In the genomic region with DNA sequence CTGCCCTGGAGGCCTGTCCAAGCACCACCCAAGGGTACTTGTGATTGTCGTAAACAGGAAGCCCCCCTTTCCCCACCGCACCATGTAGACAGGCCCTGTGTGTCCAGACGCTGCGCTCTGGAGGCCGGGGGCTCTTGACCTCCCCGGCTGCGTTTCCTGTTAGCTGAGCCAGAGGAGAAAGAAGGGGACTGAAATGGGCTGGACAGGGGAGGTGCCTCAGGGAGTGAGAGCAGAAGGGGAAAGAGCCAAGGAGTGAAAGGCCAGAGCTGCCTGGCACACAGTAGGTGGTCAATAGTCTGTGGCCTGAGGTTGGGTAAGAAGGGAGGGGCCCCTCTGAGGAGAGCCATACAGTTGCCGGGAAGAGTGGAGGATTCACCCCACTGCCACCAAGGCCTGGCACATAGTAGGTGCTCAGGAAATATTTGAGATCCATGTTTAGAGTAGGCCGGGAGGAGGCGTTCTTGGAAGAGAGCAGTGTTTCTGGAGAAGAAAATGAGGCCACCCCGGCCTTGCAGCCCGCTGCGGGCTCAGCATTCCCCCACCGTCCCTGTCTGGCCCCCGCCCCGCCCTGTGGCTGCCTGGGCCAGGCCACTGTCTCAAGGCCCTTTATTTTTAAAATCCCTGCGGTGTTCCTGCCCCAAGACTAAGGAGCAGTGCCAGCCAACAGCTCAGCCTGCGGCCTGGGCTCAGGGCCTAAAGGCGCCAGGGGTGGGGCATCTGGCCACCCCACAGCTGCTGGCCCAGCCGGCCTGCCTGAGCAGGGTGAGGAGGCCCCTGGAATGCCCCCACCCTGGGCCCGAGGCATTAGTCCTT, we compare ENCODE assay signal across 1 cellular context.
TF ChIP-seq lines count a peak whose summit lies in the region.

No MANE protein-coding gene starts in this region.

TF ChIP-seq in H1, 55 proteins besides CTCF, POLR2A, EP300 and RAD21:
- TF ChIP-seq TAF1 (IDR thresholded peaks at IDR 0.05; ENCODE audit: low read depth, low read length) (peak; percentile 43; the same call in 1 of the 2 replicates), CREB1 (IDR thresholded peaks at IDR 0.05) (peak; percentile 4; the same call in 1 of the 2 replicates), ASH2L (IDR thresholded peaks at IDR 0.05; ENCODE audit: low read length) (peak; percentile 22), TBP (IDR thresholded peaks at IDR 0.05; ENCODE audit: low read depth, low read length) (no peak)
TF ChIP-seq in H1: peak in this region for 3.
